In genomic region chr7:17946591-17946990, GRCh38 we compare ENCODE assay signal across 10 cellular contexts. TPM values are rescaled to one million over a fixed set of nuclear protein-coding genes. Genes with fewer than 3 reads are reported as not detected.
A peak's percentile ranks its signal among the peaks of the same experiment; 100 is the strongest.
DNase-seq lines count a peak whose midpoint lies in the region; ATAC-seq and TF ChIP-seq lines count a peak whose summit lies in the region.
"Had no signal": no experiment of that assay in that cellular context is flagged by ENCODE, and none has a peak within 500 bp of the region (broad histone marks: within the 10 kb centered on the region; RNA-seq: fewer than 3 reads in every experiment).

No MANE protein-coding gene starts in this region.

- peak; percentile 93 for ATAC-seq in HG02884 (IDR thresholded peaks at IDR 0.05; ENCODE audit: unreplicated experiment)
- ATAC-seq in stimulated activated memory B cell treated with anti-CD40 and anti-IgM and Interleukin-4, amounts not matched to agents 10 μg/mL and 1 μg/mL and 100 μg/mL, for 72 hours, result peak; percentile 74

- H3K4me1 ChIP-seq in OCI-LY3 (ENCODE audit: low read length) (peaks cover 23% of the 10 kb centered on the region), testis (no peaks in the 10 kb centered on the region)

- H3K27ac ChIP-seq in OCI-LY3 (ENCODE audit: low read length) (no peak overlapping the region), testis (no peak overlapping the region)
- H3K27ac ChIP-seq: PC-9 had no signal

- intact Hi-C loops in testis (cut with DNase I; ENCODE audit: low total_unique reads), result no loop called here

- WGBS in testis, 2 donors, result 79 to 80% methylated on average over 1 of the region's 1 CpG

- peak overlapping the region; percentile 23 for H3K4me3 Mint-ChIP-seq in activated naive CD4-positive, alpha-beta T cell treated with anti-CD3 and anti-CD28 coated beads, Interleukin-2, amount 10 ng/mL, durations not matched to agents 7 days and 5 days
- no peak overlapping the region for H3K4me3 Mint-ChIP-seq in stimulated activated memory B cell treated with anti-CD40 and anti-IgM and Interleukin-4, amounts not matched to agents 10 μg/mL and 1 μg/mL and 100 μg/mL, for 72 hours
- H3K4me3 Mint-ChIP-seq: activated T-helper 1 cell treated with anti-CD3 and anti-CD28 coated beads, Interleukin-12 subunit alpha, Interleukin-12 subunit beta, Interleukin-2, Interleukin-4 antibody, amounts not matched to agents 30 ng/mL and 10 ng/mL and 1 ng/mL, durations not matched to agents 14 hours and 24 hours and 36 hours had no signal

- H3K36me3 Mint-ChIP-seq in activated naive CD4-positive, alpha-beta T cell treated with anti-CD3 and anti-CD28 coated beads, Interleukin-2, amount 10 ng/mL, durations not matched to agents 7 days and 5 days, result peaks cover 5% of the 10 kb centered on the region
- no peaks in the 10 kb centered on the region for H3K36me3 Mint-ChIP-seq in stimulated activated memory B cell treated with anti-CD40 and anti-IgM and Interleukin-4, amounts not matched to agents 10 μg/mL and 1 μg/mL and 100 μg/mL, for 72 hours

- no peak for TF ChIP-seq POLR2A in testis (IDR thresholded peaks at IDR 0.05)

- H3K9me3 Mint-ChIP-seq in activated naive CD4-positive, alpha-beta T cell treated with anti-CD3 and anti-CD28 coated beads, Interleukin-2, amount 10 ng/mL, durations not matched to agents 7 days and 5 days, result no peaks in the 10 kb centered on the region
- H3K9me3 Mint-ChIP-seq in stimulated activated memory B cell treated with anti-CD40 and anti-IgM and Interleukin-4, amounts not matched to agents 10 μg/mL and 1 μg/mL and 100 μg/mL, for 72 hours, result no peaks in the 10 kb centered on the region
- H3K9me3 Mint-ChIP-seq: activated T-helper 1 cell treated with anti-CD3 and anti-CD28 coated beads, Interleukin-12 subunit alpha, Interleukin-12 subunit beta, Interleukin-2, Interleukin-4 antibody, amounts not matched to agents 30 ng/mL and 10 ng/mL and 1 ng/mL, durations not matched to agents 14 hours and 24 hours and 36 hours had no signal

- H4K20me1 ChIP-seq in OCI-LY3 (ENCODE audit: insufficient read depth, low read length), result no peaks in the 10 kb centered on the region

- peak overlapping the region; percentile 59 for H3K4me2 ChIP-seq in OCI-LY3 (ENCODE audit: low read length)
- H3K4me2 ChIP-seq: PC-9 had no signal

- H3K27me3 ChIP-seq in OCI-LY3 (ENCODE audit: low read depth, low read length) (no peaks in the 10 kb centered on the region; the same call in 1 of the 2 replicates), testis (no peaks in the 10 kb centered on the region)

- H3K4me3 ChIP-seq in OCI-LY3 (ENCODE audit: low read length) (peak overlapping the region; percentile 40), testis (no peak overlapping the region)
- H3K4me3 ChIP-seq: PC-9 had no signal

- DNase-seq in activated naive CD4-positive, alpha-beta T cell treated with anti-CD3 and anti-CD28 coated beads, Interleukin-2, amount 10 ng/mL, durations not matched to agents 7 days and 5 days, result no peak
- no peak for DNase-seq in activated naive CD4-positive, alpha-beta T cell treated with anti-CD3 and anti-CD28 coated beads, Interleukin-2, amount 50 U/mL, for 16 hours
- DNase-seq in NCI-H526 (lab: John Stamatoyannopoulos, UW) (no peak), NCI-H2196 treated with DMSO at 0.1 percent for 48 hours (lab: John Stamatoyannopoulos, UW; ENCODE audit: unreplicated experiment) (no peak), testis (no peak)

- TF ChIP-seq CTCF in OCI-LY3 (IDR thresholded peaks at IDR 0.05; ENCODE audit: low read depth, low read length) (no peak), testis (IDR thresholded peaks at IDR 0.05) (no peak)

- H3K36me3 ChIP-seq in OCI-LY3 (replicated peaks; ENCODE audit: low read depth, low read length) (no peaks in the 10 kb centered on the region), testis (ENCODE audit: low read depth, missing control alignments) (no peaks in the 10 kb centered on the region)

- no peak overlapping the region for H2AFZ ChIP-seq in OCI-LY3 (ENCODE audit: low read depth, low read length)
- H2AFZ ChIP-seq: PC-9 had no signal

- H3K27ac Mint-ChIP-seq in activated naive CD4-positive, alpha-beta T cell treated with anti-CD3 and anti-CD28 coated beads, Interleukin-2, amount 10 ng/mL, durations not matched to agents 7 days and 5 days, result no peak overlapping the region
- no peak overlapping the region for H3K27ac Mint-ChIP-seq in stimulated activated memory B cell treated with anti-CD40 and anti-IgM and Interleukin-4, amounts not matched to agents 10 μg/mL and 1 μg/mL and 100 μg/mL, for 72 hours
- H3K27ac Mint-ChIP-seq: activated T-helper 1 cell treated with anti-CD3 and anti-CD28 coated beads, Interleukin-12 subunit alpha, Interleukin-12 subunit beta, Interleukin-2, Interleukin-4 antibody, amounts not matched to agents 30 ng/mL and 10 ng/mL and 1 ng/mL, durations not matched to agents 14 hours and 24 hours and 36 hours had no signal

- H3K79me2 ChIP-seq in OCI-LY3 (ENCODE audit: low read length), result no peaks in the 10 kb centered on the region

- H3K9ac ChIP-seq in OCI-LY3 (ENCODE audit: low read length), result no peak overlapping the region

- H3K9me3 ChIP-seq in OCI-LY3 (ENCODE audit: insufficient read depth, low read length) (no peaks in the 10 kb centered on the region), testis (no peaks in the 10 kb centered on the region)

- peaks cover 3% of the 10 kb centered on the region for H3K27me3 Mint-ChIP-seq in activated naive CD4-positive, alpha-beta T cell treated with anti-CD3 and anti-CD28 coated beads, Interleukin-2, amount 10 ng/mL, durations not matched to agents 7 days and 5 days
- no peaks in the 10 kb centered on the region for H3K27me3 Mint-ChIP-seq in stimulated activated memory B cell treated with anti-CD40 and anti-IgM and Interleukin-4, amounts not matched to agents 10 μg/mL and 1 μg/mL and 100 μg/mL, for 72 hours

- CTCF ChIA-PET in activated naive CD4-positive, alpha-beta T cell treated with anti-CD3 and anti-CD28 coated beads, Interleukin-2, amount 10 ng/mL, durations not matched to agents 7 days and 5 days (lab: Charles Lee), result interaction anchor here (1.2 to 1.8 kb wide), 2 partner anchors 9 to 45 kb away, joined by 3 to 6 read pairs; no protein-coding TSS in a partner anchor

- H3K4me1 Mint-ChIP-seq in activated naive CD4-positive, alpha-beta T cell treated with anti-CD3 and anti-CD28 coated beads, Interleukin-2, amount 10 ng/mL, durations not matched to agents 7 days and 5 days, result peaks cover 30% of the 10 kb centered on the region
- H3K4me1 Mint-ChIP-seq in stimulated activated memory B cell treated with anti-CD40 and anti-IgM and Interleukin-4, amounts not matched to agents 10 μg/mL and 1 μg/mL and 100 μg/mL, for 72 hours, result peaks cover 6% of the 10 kb centered on the region

RNA-seq across cellular contexts. Expression of gene SNX13, which starts 6.3 kb away (rescaled TPM):
- total RNA-seq in testis, result 10 to 100 TPM; 61.8 to 73.5 TPM
- polyA plus RNA-seq in testis (ENCODE audit: insufficient read depth, low read depth, low replicate concordance), result 37.0 TPM
